In genomic region chr18:21757833-21758232, GRCh38 we compare ENCODE assay signal across 23 cellular contexts.
"Had no signal": no experiment of that assay in that cellular context is flagged by ENCODE, and none has a peak within 500 bp of the region (broad histone marks: within the 10 kb centered on the region; RNA-seq: fewer than 3 reads in every experiment).

No MANE protein-coding gene starts in this region.

- FAIRE-seq: endothelial cell of umbilical vein, frontal cortex, islet of Langerhans, keratinocyte had no signal

- DNase-seq: dermis blood vessel endothelial cell; dorsolateral prefrontal cortex; effector CD4-positive, alpha-beta T cell; effector memory CD4-positive, alpha-beta T cell; foreskin keratinocyte; head of caudate nucleus; heart right ventricle; hippocampal formation; left cardiac atrium; left lung; left ventricle myocardium superior; lower lobe of right lung; mesenchymal stem cell; mucosa of descending colon; naive B cell; naive thymus-derived CD8-positive, alpha-beta T cell had no signal

- H3K27ac ChIP-seq: coronary artery, dorsolateral prefrontal cortex, esophagus muscularis mucosa, foreskin keratinocyte, gastroesophageal sphincter, heart right ventricle, left lung, lower lobe of right lung had no signal

- H3K4me3 ChIP-seq: coronary artery, dorsolateral prefrontal cortex, esophagus muscularis mucosa, gastroesophageal sphincter, heart right ventricle, left lung, lower lobe of right lung, mucosa of descending colon had no signal

- H3K36me3 ChIP-seq: esophagus muscularis mucosa, gastroesophageal sphincter, heart right ventricle, left lung, lower lobe of right lung had no signal

- H3K27me3 ChIP-seq: dorsolateral prefrontal cortex, esophagus muscularis mucosa, foreskin keratinocyte, gastroesophageal sphincter, heart right ventricle, left lung had no signal

- ATAC-seq: foreskin keratinocyte; gastroesophageal sphincter; heart right ventricle; left cardiac atrium; left lung; left ventricle myocardium superior; lower lobe of right lung; mucosa of descending colon; naive thymus-derived CD8-positive, alpha-beta T cell had no signal

- H3K9me3 ChIP-seq: esophagus muscularis mucosa, gastroesophageal sphincter, heart right ventricle, left lung, lower lobe of right lung, mucosa of descending colon had no signal
